In the genomic region with DNA sequence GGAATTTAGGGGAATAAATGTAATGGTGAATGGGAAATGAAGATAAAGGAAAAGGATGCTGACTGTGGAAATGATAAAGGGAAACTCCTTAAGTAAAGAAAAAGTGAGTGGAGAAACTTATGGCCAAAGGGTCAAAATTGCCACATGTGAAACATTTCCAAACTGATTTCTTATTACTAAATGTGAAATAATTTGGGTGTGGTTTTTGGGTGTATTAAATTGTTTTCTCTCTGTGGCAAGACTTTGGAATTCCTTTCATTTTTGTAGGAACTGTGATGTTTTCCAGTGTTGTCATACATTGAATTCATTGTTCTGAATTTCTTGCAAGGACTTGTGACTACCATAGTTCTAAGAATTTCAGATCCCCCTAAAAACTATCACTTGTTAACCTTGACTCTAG, we compare ENCODE assay signal across 24 cellular contexts.
DNase-seq lines count a peak whose midpoint lies in the region; ATAC-seq and TF ChIP-seq lines count a peak whose summit lies in the region.
"Had no signal": no experiment of that assay in that cellular context is flagged by ENCODE, and none has a peak within 500 bp of the region (broad histone marks: within the 10 kb centered on the region; RNA-seq: fewer than 3 reads in every experiment).

No MANE protein-coding gene starts in this region.

- no peaks in the 10 kb centered on the region for H3F3A ChIP-seq in SK-N-SH (replicated peaks; ENCODE audit: insufficient read depth)

- no peaks in the 10 kb centered on the region for H4K20me1 ChIP-seq in SK-N-SH (ENCODE audit: insufficient read depth)

- H3K4me1 ChIP-seq in SK-N-SH (ENCODE audit: control insufficient read depth in 1 of 2, insufficient read depth in 2 of 2, low read depth in 1 of 2, low read length in 1 of 2), result no peaks in the 10 kb centered on the region
- H3K4me1 ChIP-seq: pancreas, Peyer's patch, tibial nerve had no signal

- H3K4me3 ChIP-seq in SK-N-SH (ENCODE audit: low read depth in 2 of 2, low read length in 1 of 2) (no peak overlapping the region), fibroblast of villous mesenchyme (ENCODE audit: low read depth, low read length) (no peak overlapping the region)
- H3K4me3 ChIP-seq: pancreas, Peyer's patch, tibial nerve had no signal

- ATAC-seq in SK-N-SH treated with all-trans-retinoic acid at 6 μM for 48 hours (no peak), HG02759 (IDR thresholded peaks at IDR 0.05; ENCODE audit: unreplicated experiment) (no peak)
- ATAC-seq: activated CD8-positive, alpha-beta T cell treated with anti-CD3 and anti-CD28 coated beads for 36 hours; esophagus mucosa; left lobe of liver; pancreas; stimulated activated memory B cell treated with anti-CD40 and anti-IgM and Interleukin-4, amounts not matched to agents 10 μg/mL and 1 μg/mL and 100 μg/mL, for 72 hours; T-cell had no signal

- H2AFZ ChIP-seq in SK-N-SH (ENCODE audit: low read depth), result no peak overlapping the region

- no peak for TF ChIP-seq EP300 in SK-N-SH (IDR thresholded peaks at IDR 0.05; ENCODE audit: borderline replicate concordance in 1 of 2, low read depth in 1 of 2, low read length in 1 of 2)

- POLR2A ChIA-PET in SK-N-SH (lab: Yijun Ruan, JAX), result no interaction called here

- H3K27me3 ChIP-seq in SK-N-SH (ENCODE audit: insufficient read depth), result no peaks in the 10 kb centered on the region
- H3K27me3 ChIP-seq: pancreas, Peyer's patch, tibial nerve had no signal

- no peak for TF ChIP-seq RAD21 in SK-N-SH (IDR thresholded peaks at IDR 0.05; ENCODE audit: low read length)

- CTCF ChIA-PET in SK-N-SH (lab: Yijun Ruan, JAX), result no interaction called here

- H3K9ac ChIP-seq in SK-N-SH, result no peak overlapping the region

- DNase-seq in SK-N-SH (no peak), astrocyte of the hippocampus (ENCODE audit: low read depth, low spot score) (peak; percentile 53), fibroblast of villous mesenchyme (ENCODE audit: low read depth) (peak; percentile 27), DMS53 treated with DMSO at 0.1 percent for 48 hours (lab: John Stamatoyannopoulos, UW; ENCODE audit: unreplicated experiment) (no peak), putamen (ENCODE audit: low spot score) (no peak)
- DNase-seq in NK-92 treated with Interleukin-12 subunit alpha and Interleukin-12 subunit beta, amount 100 ng/mL, for 24 hours (lab: John Stamatoyannopoulos, UW), result no peak
- DNase-seq: activated CD8-positive, alpha-beta T cell treated with anti-CD3 and anti-CD28 coated beads for 36 hours; CD4-positive, CD25-positive, alpha-beta regulatory T cell; DND-41; KG1; NCI-H1092; NCI-H2107; NCI-H774; pancreas; Peyer's patch; T-cell had no signal

- no peak overlapping the region for H3K27ac ChIP-seq in SK-N-SH (ENCODE audit: low read depth in 2 of 2, low read length in 1 of 2)
- H3K27ac ChIP-seq: 22Rv1, pancreas, Peyer's patch, tibial nerve, VCaP had no signal

- H3K36me3 ChIP-seq in SK-N-SH (replicated peaks in 1 of 2; ENCODE audit: control insufficient read depth in 1 of 2, insufficient read depth in 2 of 2, low read length in 1 of 2), result no peaks in the 10 kb centered on the region
- H3K36me3 ChIP-seq: pancreas, Peyer's patch, tibial nerve had no signal

- no peaks in the 10 kb centered on the region for H3K9me3 ChIP-seq in SK-N-SH
- H3K9me3 ChIP-seq: pancreas, Peyer's patch, tibial nerve had no signal

- H3K79me2 ChIP-seq in SK-N-SH (ENCODE audit: insufficient read depth), result no peaks in the 10 kb centered on the region

- no peaks in the 10 kb centered on the region for H3K9me2 ChIP-seq in SK-N-SH

- H3K4me2 ChIP-seq in SK-N-SH, result no peak overlapping the region

- TF ChIP-seq CTCF in SK-N-SH (IDR thresholded peaks at IDR 0.05) (no peak), fibroblast of villous mesenchyme (IDR thresholded peaks at IDR 0.05; ENCODE audit: insufficient read depth, low read depth, low read length) (no peak)

TF ChIP-seq in SK-N-SH treated with all-trans-retinoic acid at 6 μM for 48 hours, 23 proteins besides CTCF, POLR2A, EP300 and RAD21:
- TF ChIP-seq ARNTL (CRISPR knock-in tag; IDR thresholded peaks at IDR 0.05; ENCODE audit: borderline replicate concordance, low read depth), result no peak
- no peak for TF ChIP-seq RARB (CRISPR knock-in tag; IDR thresholded peaks at IDR 0.05)
- TF ChIP-seq GLIS3 (CRISPR knock-in tag; IDR thresholded peaks at IDR 0.05), result no peak
- 0 out of 2 replicates have a peak, but pooled peaks have one; percentile 4 for TF ChIP-seq ISL1 (CRISPR knock-in tag; IDR thresholded peaks at IDR 0.05)
- TF ChIP-seq, protein P1, sequence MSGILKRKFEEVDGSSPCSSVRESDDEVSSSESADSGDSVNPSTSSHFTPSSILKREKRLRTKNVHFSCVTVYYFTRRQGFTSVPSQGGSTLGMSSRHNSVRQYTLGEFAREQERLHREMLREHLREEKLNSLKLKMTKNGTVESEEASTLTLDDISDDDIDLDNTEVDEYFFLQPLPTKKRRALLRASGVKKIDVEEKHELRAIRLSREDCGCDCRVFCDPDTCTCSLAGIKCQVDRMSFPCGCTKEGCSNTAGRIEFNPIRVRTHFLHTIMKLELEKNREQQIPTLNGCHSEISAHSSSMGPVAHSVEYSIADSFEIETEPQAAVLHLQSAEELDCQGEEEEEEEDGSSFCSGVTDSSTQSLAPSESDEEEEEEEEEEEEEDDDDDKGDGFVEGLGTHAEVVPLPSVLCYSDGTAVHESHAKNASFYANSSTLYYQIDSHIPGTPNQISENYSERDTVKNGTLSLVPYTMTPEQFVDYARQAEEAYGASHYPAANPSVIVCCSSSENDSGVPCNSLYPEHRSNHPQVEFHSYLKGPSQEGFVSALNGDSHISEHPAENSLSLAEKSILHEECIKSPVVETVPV (CRISPR knock-in tag; IDR thresholded peaks at IDR 0.05), result no peak

TF ChIP-seq in SK-N-SH, 30 proteins besides CTCF, POLR2A, EP300 and RAD21:
- no peak for TF ChIP-seq RXRA (IDR thresholded peaks at IDR 0.05; ENCODE audit: borderline replicate concordance, low read depth)
- TF ChIP-seq SIN3A (IDR thresholded peaks at IDR 0.05; ENCODE audit: borderline replicate concordance, low read depth, low read length), result no peak
- TF ChIP-seq, protein P2, sequence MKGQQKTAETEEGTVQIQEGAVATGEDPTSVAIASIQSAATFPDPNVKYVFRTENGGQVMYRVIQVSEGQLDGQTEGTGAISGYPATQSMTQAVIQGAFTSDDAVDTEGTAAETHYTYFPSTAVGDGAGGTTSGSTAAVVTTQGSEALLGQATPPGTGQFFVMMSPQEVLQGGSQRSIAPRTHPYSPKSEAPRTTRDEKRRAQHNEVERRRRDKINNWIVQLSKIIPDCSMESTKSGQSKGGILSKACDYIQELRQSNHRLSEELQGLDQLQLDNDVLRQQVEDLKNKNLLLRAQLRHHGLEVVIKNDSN (IDR thresholded peaks at IDR 0.05; ENCODE audit: borderline replicate concordance, low read depth), result no peak
- TF ChIP-seq, protein P3, sequence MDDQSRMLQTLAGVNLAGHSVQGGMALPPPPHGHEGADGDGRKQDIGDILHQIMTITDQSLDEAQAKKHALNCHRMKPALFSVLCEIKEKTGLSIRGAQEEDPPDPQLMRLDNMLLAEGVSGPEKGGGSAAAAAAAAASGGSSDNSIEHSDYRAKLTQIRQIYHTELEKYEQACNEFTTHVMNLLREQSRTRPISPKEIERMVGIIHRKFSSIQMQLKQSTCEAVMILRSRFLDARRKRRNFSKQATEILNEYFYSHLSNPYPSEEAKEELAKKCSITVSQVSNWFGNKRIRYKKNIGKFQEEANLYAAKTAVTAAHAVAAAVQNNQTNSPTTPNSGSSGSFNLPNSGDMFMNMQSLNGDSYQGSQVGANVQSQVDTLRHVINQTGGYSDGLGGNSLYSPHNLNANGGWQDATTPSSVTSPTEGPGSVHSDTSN (IDR thresholded peaks at IDR 0.05), result no peak
- TF ChIP-seq YY1 (IDR thresholded peaks at IDR 0.05; ENCODE audit: low read depth), result no peak
- no peak for TF ChIP-seq RCOR1 (IDR thresholded peaks at IDR 0.05; ENCODE audit: low read length)
- no peak for TF ChIP-seq TEAD4 (IDR thresholded peaks at IDR 0.05; ENCODE audit: borderline replicate concordance, insufficient read depth)
- TF ChIP-seq SMC3 (IDR thresholded peaks at IDR 0.05; ENCODE audit: low read depth, low read length), result no peak
- no peak for TF ChIP-seq TCF12 (IDR thresholded peaks at IDR 0.05)

Comparison
In these comparisons a context has a peak if more than half of its experiments do, and no peak if none do; other contexts are left out.
1. DNase-seq: peak in astrocyte of the hippocampus (single experiment) and fibroblast of villous mesenchyme (single experiment); none in SK-N-SH (single experiment), DMS53 treated with DMSO at 0.1 percent for 48 hours (single experiment), putamen (single experiment) and NK-92 treated with Interleukin-12 subunit alpha and Interleukin-12 subunit beta, amount 100 ng/mL, for 24 hours (single experiment).